In genomic region chr1:236395780-236396664, GRCh38 we compare ENCODE assay signal across 8 cellular contexts. TPM values are rescaled to one million over a fixed set of nuclear protein-coding genes. Genes with fewer than 3 reads are reported as not detected.
DNase-seq lines count a peak whose midpoint lies in the region; ATAC-seq, FAIRE-seq and TF ChIP-seq lines count a peak whose summit lies in the region.

No MANE protein-coding gene starts in this region.

- no peak for TF ChIP-seq EP300 in esophagus muscularis mucosa (IDR thresholded peaks at IDR 0.05)

- H3K36me3 ChIP-seq in SJCRH30 (no peaks in the 10 kb centered on the region), esophagus muscularis mucosa (no peaks in the 10 kb centered on the region), pancreas (no peaks in the 10 kb centered on the region)

- no peak for FAIRE-seq in pancreas (lab: Jason Lieb, UNC)

- peak overlapping the region; percentile 67 for H3K4me3 ChIP-seq in SJCRH30
- H3K4me3 ChIP-seq in esophagus muscularis mucosa: peak overlapping the region; percentile 51 to 64 (median 56)
- H3K4me3 ChIP-seq in pancreas: peak overlapping the region; percentile 64 to 96 (median 81)

- H3K9me3 ChIP-seq in SJCRH30 (replicated peaks) (no peaks in the 10 kb centered on the region), esophagus muscularis mucosa (no peaks in the 10 kb centered on the region), pancreas (no peaks in the 10 kb centered on the region)

- H3K27me3 ChIP-seq in SJCRH30 (no peaks in the 10 kb centered on the region), esophagus muscularis mucosa (peaks cover 0 to 74% (median 7%) of the 10 kb centered on the region in 4 donors), pancreas (no peaks in the 10 kb centered on the region)

- H3K4me1 ChIP-seq in SJCRH30: no peaks in the 10 kb centered on the region
- peaks cover 0 to 19% (median 17%) of the 10 kb centered on the region in 4 donors for H3K4me1 ChIP-seq in esophagus muscularis mucosa
- peaks cover 0 to 9% (median 0%) of the 10 kb centered on the region in 3 donors for H3K4me1 ChIP-seq in pancreas

- intact Hi-C loops in esophagus muscularis mucosa (cut with DNase I): no loop called here
- intact Hi-C loops in pancreas (cut with DNase I): no loop called here

- no peak for TF ChIP-seq CTCF in esophagus muscularis mucosa (IDR thresholded peaks at IDR 0.05)
- TF ChIP-seq CTCF in pancreas (IDR thresholded peaks at IDR 0.05): no peak

- ATAC-seq in pancreas: peak in 2 of 4 donors; percentile 39 to 53

- TF ChIP-seq POLR2A in esophagus muscularis mucosa (IDR thresholded peaks at IDR 0.05; ENCODE audit: low read depth): no peak

- peak; percentile 63 for DNase-seq in activated effector memory CD4-positive, alpha-beta T cell treated with anti-CD3 and anti-CD28 coated beads, Interleukin-2, amount 50 U/mL, for 16 hours
- no peak for DNase-seq in activated effector memory CD4-positive, alpha-beta T cell treated with Interleukin-2 at 50 U/mL for 16 hours
- peak; percentile 2 to 17 for DNase-seq in SJCRH30
- DNase-seq in esophagus muscularis mucosa (ENCODE audit: extremely low spot score): no peak
- peak in 2 of 6 donors; percentile 21 to 63 for DNase-seq in pancreas
- no peak for DNase-seq in medulla oblongata (ENCODE audit: extremely low spot score)
- no peak for DNase-seq in cerebellar nuclear complex (lab: John Stamatoyannopoulos, UW)
- DNase-seq in NCI-H524 (lab: John Stamatoyannopoulos, UW): no peak

- H3K27ac ChIP-seq in SJCRH30: no peak overlapping the region
- peak overlapping the region in 1 of 4 donors; percentile 18 for H3K27ac ChIP-seq in esophagus muscularis mucosa (replicated peaks in 1 of 4)
- peak overlapping the region in 2 of 4 donors; percentile 44 to 58 for H3K27ac ChIP-seq in pancreas

- WGBS in esophagus muscularis mucosa: 18% methylated on average over 30 of the region's 44 CpGs
- 12 to 25% methylated on average over 32 to 44 of the region's 44 CpGs for WGBS in pancreas, 2 donors

RNA-seq across cellular contexts. Expression of gene EDARADD, which starts 1.9 kb away (rescaled TPM):
- 3.8 and 4.3 TPM in 2 replicates for total RNA-seq in SJCRH30 (2014; rRNA removed; shearing (Covaris generic))
- total RNA-seq in esophagus muscularis mucosa: 1 to 10 TPM in 1 of 4 donors, under 1 TPM in 1, not detected in 2; 0.66 to 1.6 TPM
- total RNA-seq in pancreas: 1 to 10 TPM; 1.3 to 4.1 (median 3.0) TPM
- 1 to 10 TPM; 1.2 to 9.5 TPM for polyA plus RNA-seq in pancreas

Comparison
In these comparisons a context has a peak if more than half of its experiments do, and no peak if none do; other contexts are left out.
1. DNase-seq: peak in activated effector memory CD4-positive, alpha-beta T cell treated with anti-CD3 and anti-CD28 coated beads, Interleukin-2, amount 50 U/mL, for 16 hours (single experiment) and SJCRH30 (2 of 2); none in activated effector memory CD4-positive, alpha-beta T cell treated with Interleukin-2 at 50 U/mL for 16 hours (single experiment), esophagus muscularis mucosa (single experiment), medulla oblongata (single experiment), cerebellar nuclear complex (0 of 2) and NCI-H524 (0 of 2).
2. Peak in every context shown above with its lines, with median percentiles within 50 percentile points of each other: H3K4me3 ChIP-seq.